In genomic region chr22:33831207-33831606, GRCh38 we compare ENCODE assay signal across 15 cellular contexts.
A peak's percentile ranks its signal among the peaks of the same experiment; 100 is the strongest.
DNase-seq lines count a peak whose midpoint lies in the region; ATAC-seq and TF ChIP-seq lines count a peak whose summit lies in the region.
"Had no signal": no experiment of that assay in that cellular context is flagged by ENCODE, and none has a peak within 500 bp of the region (broad histone marks: within the 10 kb centered on the region; RNA-seq: fewer than 3 reads in every experiment).

No MANE protein-coding gene starts in this region.

- H3K4me3 ChIP-seq in left ventricle myocardium inferior = no peak overlapping the region
- no peak overlapping the region for H3K4me3 ChIP-seq in mesendoderm (ENCODE audit: low read length)
- H3K4me3 ChIP-seq: A549, HAP-1 had no signal

- H3K36me3 ChIP-seq in left ventricle myocardium inferior (no peaks in the 10 kb centered on the region), mesendoderm (ENCODE audit: control insufficient read depth, insufficient read depth, low read length) (no peaks in the 10 kb centered on the region)
- H3K36me3 ChIP-seq: HAP-1 had no signal

- H3K4ac ChIP-seq in mesendoderm (ENCODE audit: low read depth, low read length) = no peak overlapping the region

- H2BK120ac ChIP-seq in mesendoderm (ENCODE audit: low read depth, low read length) = no peak overlapping the region

- intact Hi-C loops in left ventricle myocardium inferior (cut with micrococcal nuclease) (no loop called here), left ventricle myocardium superior (cut with micrococcal nuclease) (no loop called here)

- H3K36me3 Mint-ChIP-seq in WTC11 = no peaks in the 10 kb centered on the region

- H3K4me3 Mint-ChIP-seq in WTC11 = no peak overlapping the region
- H3K4me3 Mint-ChIP-seq: CD4-positive, alpha-beta T cell had no signal

- no peak for DNase-seq in left ventricle myocardium inferior
- DNase-seq in left ventricle myocardium superior = no peak
- peak; percentile 26 for DNase-seq in WTC11 (ENCODE audit: low spot score)
- DNase-seq in mesendoderm = no peak
- no peak for DNase-seq in NCI-H1048 (lab: John Stamatoyannopoulos, UW)
- DNase-seq in activated naive CD4-positive, alpha-beta T cell treated with anti-CD3 and anti-CD28 coated beads, Interleukin-2, amount 50 U/mL, for 16 hours = no peak
- DNase-seq: AML-193; Caco-2; CD4-positive, alpha-beta T cell; GDM1 had no signal

- no peak overlapping the region for H3K23ac ChIP-seq in mesendoderm (ENCODE audit: low read length)

- no peaks in the 10 kb centered on the region for H3K9me3 Mint-ChIP-seq in WTC11
- H3K9me3 Mint-ChIP-seq: CD4-positive, alpha-beta T cell had no signal

- no peak overlapping the region for H3K4me2 ChIP-seq in mesendoderm (ENCODE audit: low read length)
- H3K4me2 ChIP-seq: A549 had no signal

- H3K4me1 Mint-ChIP-seq in WTC11 = peaks cover 86% of the 10 kb centered on the region

- H3K27ac ChIP-seq in left ventricle myocardium inferior (replicated peaks) = peak overlapping the region; percentile 74
- H3K27ac ChIP-seq in mesendoderm (ENCODE audit: low read depth, low read length) = no peak overlapping the region
- H3K27ac ChIP-seq: 22Rv1, A549, C4-2B had no signal

- TF ChIP-seq CTCF in left ventricle myocardium inferior (IDR thresholded peaks at IDR 0.05; ENCODE audit: borderline replicate concordance) (no peak), WTC11 (IDR thresholded peaks at IDR 0.05) (no peak)

- H3K27ac Mint-ChIP-seq in WTC11 = peak overlapping the region; percentile 46
- H3K27ac Mint-ChIP-seq: CD4-positive, alpha-beta T cell had no signal

- peaks cover 82% of the 10 kb centered on the region for H3K4me1 ChIP-seq in left ventricle myocardium inferior
- H3K4me1 ChIP-seq in mesendoderm (ENCODE audit: control insufficient read depth, low read depth, low read length) = peaks cover 13% of the 10 kb centered on the region
- H3K4me1 ChIP-seq: A549, Caco-2 had no signal

- POLR2A ChIA-PET in WTC11 (lab: Charles Lee) = interaction anchor here (1.0 kb wide), 1 partner anchor 20 kb away, joined by 3 read pairs; no protein-coding TSS in a partner anchor

- no peak overlapping the region for H2BK5ac ChIP-seq in mesendoderm (ENCODE audit: low read length)

- H2BK15ac ChIP-seq in mesendoderm (replicated peaks; ENCODE audit: low read depth) = no peak overlapping the region

- no peak overlapping the region for H3K9ac ChIP-seq in mesendoderm (ENCODE audit: low read length)

- H3K18ac ChIP-seq in mesendoderm (ENCODE audit: low read length) = no peak overlapping the region

- H3K56ac ChIP-seq in mesendoderm (ENCODE audit: low read length) = peak overlapping the region; percentile 26

- CTCF ChIA-PET in WTC11 (lab: Charles Lee) = interaction anchor here (0.5 to 1.6 kb wide), 3 partner anchors 9 to 74 kb away, joined by 3 to 5 read pairs (median 3); no protein-coding TSS in a partner anchor

- H3K79me1 ChIP-seq in mesendoderm (ENCODE audit: low read length) = no peaks in the 10 kb centered on the region

- no peak for ATAC-seq in left ventricle myocardium superior
- peak; percentile 45 for ATAC-seq in WTC11
- no peak for ATAC-seq in GM21717 (IDR thresholded peaks at IDR 0.05; ENCODE audit: unreplicated experiment)
- ATAC-seq: A549 had no signal

- no peak overlapping the region for H4K8ac ChIP-seq in mesendoderm (ENCODE audit: low read depth, low read length)

- H3K79me2 ChIP-seq in mesendoderm (ENCODE audit: control insufficient read depth, insufficient read depth, low read length) = peaks cover 8% of the 10 kb centered on the region

- whole genome bisulfite sequencing in mesendoderm (ENCODE audit: extremely low coverage, insufficient coverage, low lambda C conversion rate) = no CpG with 5 or more reads among the region's 11 CpGs

- H4K5ac ChIP-seq in mesendoderm (ENCODE audit: low read length) = no peak overlapping the region

- H3K27me3 ChIP-seq in left ventricle myocardium inferior (ENCODE audit: low read depth) = no peaks in the 10 kb centered on the region
- H3K27me3 ChIP-seq in mesendoderm (ENCODE audit: insufficient read depth, low read length, poor library complexity) = no peaks in the 10 kb centered on the region

- H3K27me3 Mint-ChIP-seq in WTC11 (ENCODE audit: low read depth) = no peaks in the 10 kb centered on the region
- H3K27me3 Mint-ChIP-seq: CD4-positive, alpha-beta T cell had no signal

- H2AK5ac ChIP-seq in mesendoderm (ENCODE audit: low read length) = no peak overlapping the region

- no peaks in the 10 kb centered on the region for H3K9me3 ChIP-seq in left ventricle myocardium inferior (replicated peaks)
- H3K9me3 ChIP-seq: A549, Caco-2, HAP-1 had no signal

TF ChIP-seq in WTC11, 78 proteins besides CTCF, POLR2A, EP300 and RAD21:
- 0 out of 2 replicates have a peak, but pooled peaks have one; percentile 6 for TF ChIP-seq USF2 (CRISPR knock-in tag; IDR thresholded peaks at IDR 0.05)
- no peak for TF ChIP-seq USF1 (CRISPR knock-in tag; IDR thresholded peaks at IDR 0.05)
TF ChIP-seq in WTC11: peak in this region for 1.
